In genomic region chr17:39664581-39665561, GRCh38 we compare ENCODE assay signal across 9 cellular contexts. TPM values are rescaled to one million over a fixed set of nuclear protein-coding genes. Genes with fewer than 3 reads are reported as not detected.
DNase-seq lines count a peak whose midpoint lies in the region; ATAC-seq and TF ChIP-seq lines count a peak whose summit lies in the region.
"Had no signal": no experiment of that assay in that cellular context is flagged by ENCODE, and none has a peak within 500 bp of the region (broad histone marks: within the 10 kb centered on the region; RNA-seq: fewer than 3 reads in every experiment).

A gene with protein sequence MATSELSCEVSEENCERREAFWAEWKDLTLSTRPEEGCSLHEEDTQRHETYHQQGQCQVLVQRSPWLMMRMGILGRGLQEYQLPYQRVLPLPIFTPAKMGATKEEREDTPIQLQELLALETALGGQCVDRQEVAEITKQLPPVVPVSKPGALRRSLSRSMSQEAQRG (plus strand): TSS chr17:39665349. CDS start chr17:39665360, 11 bp downstream.

- H3K4me3 Mint-ChIP-seq in CD4-positive, alpha-beta T cell, result peak within 1 kb of the TSS; percentile 45
- H3K4me3 Mint-ChIP-seq in osteocyte (ENCODE audit: unreplicated experiment) (no peak within 1 kb of the TSS), MCF 10A (ENCODE audit: unreplicated experiment) (no peak within 1 kb of the TSS)

- intact Hi-C loops in CD4-positive, alpha-beta T cell (cut with DNase I, micrococcal nuclease), result loop anchor here in 1 of 2 experiments (5.0 kb wide), 1 partner anchor 87 kb away; no protein-coding TSS in a partner anchor
- intact Hi-C loops in heart right ventricle (cut with DNase I) (loop anchor here in 2 of 10 donors (5.0 kb wide), 2 partner anchors 43 to 87 kb away; no protein-coding TSS in a partner anchor), posterior vena cava (cut with DNase I) (loop anchor here in 1 of 2 donors (1.0 kb wide), 1 partner anchor 27 kb away; no protein-coding TSS in a partner anchor), MCF 10A (cut with micrococcal nuclease) (no loop called here), uterus (cut with DNase I; ENCODE audit: low total_unique reads) (no loop called here)

- no peaks in the 10 kb centered on the region for H4K20me1 ChIP-seq in OCI-LY3 (ENCODE audit: insufficient read depth, low read length)

- peaks cover 36% of the 10 kb centered on the region for H3K36me3 Mint-ChIP-seq in CD4-positive, alpha-beta T cell (ENCODE audit: low read depth)
- H3K36me3 Mint-ChIP-seq in osteocyte (ENCODE audit: unreplicated experiment) (peaks cover 7% of the 10 kb centered on the region), MCF 10A (ENCODE audit: insufficient read depth, unreplicated experiment) (peaks cover 12% of the 10 kb centered on the region)

- H3K4me1 ChIP-seq in OCI-LY3 (ENCODE audit: low read length) (peaks cover 47% of the 10 kb centered on the region), heart right ventricle (peaks cover 37 to 83% (median 73%) of the 10 kb centered on the region in 9 donors), uterus (peaks cover 0 to 19% of the 10 kb centered on the region in 2 donors)

- CTCF ChIA-PET in CD4-positive, alpha-beta T cell (lab: Charles Lee), result interaction anchor here (0.7 to 2.0 kb wide), 4 partner anchors 10 to 43 kb away, joined by 3 to 8 read pairs (median 3); partner anchors contain the start of gene PGAP3
- CTCF ChIA-PET in MCF 10A (lab: Yijun Ruan, JAX), result interaction anchor here (0.6 to 1.3 kb wide), 2 partner anchors 13 to 65 kb away, joined by 3 read pairs; partner anchors contain the start of gene MIEN1

- H3K27me3 Mint-ChIP-seq in CD4-positive, alpha-beta T cell, result peaks cover 24% of the 10 kb centered on the region
- H3K27me3 Mint-ChIP-seq in osteocyte (ENCODE audit: unreplicated experiment) (peaks cover 4% of the 10 kb centered on the region), MCF 10A (ENCODE audit: insufficient read depth, unreplicated experiment) (peaks cover 30% of the 10 kb centered on the region)

- no peaks in the 10 kb centered on the region for H3K79me2 ChIP-seq in OCI-LY3 (ENCODE audit: low read length)

- no peak for ATAC-seq in CD4-positive, alpha-beta T cell (ENCODE audit: poor library complexity)
- ATAC-seq in heart right ventricle (peak; percentile 30 to 73 (median 58)), GM19351 (IDR thresholded peaks at IDR 0.05; ENCODE audit: unreplicated experiment) (no peak)

- peak within 1 kb of the TSS; percentile 46; the same call in 1 of the 2 replicates for H3K9ac ChIP-seq in OCI-LY3 (ENCODE audit: low read length)

- no peak for DNase-seq in CD4-positive, alpha-beta T cell
- DNase-seq in heart right ventricle, result peak; percentile 71 to 75
- DNase-seq in osteocyte (ENCODE audit: extremely low spot score, unreplicated experiment), result no peak
- no peak for DNase-seq in posterior vena cava (ENCODE audit: low spot score)
- DNase-seq in MCF 10A (ENCODE audit: unreplicated experiment), result no peak
- DNase-seq in uterus, result no peak
- DNase-seq: left lung had no signal

- POLR2A ChIA-PET in CD4-positive, alpha-beta T cell (lab: Charles Lee), result interaction anchor here (1.3 kb wide), 1 partner anchor 43 kb away, joined by 3 read pairs; no protein-coding TSS in a partner anchor
- POLR2A ChIA-PET in MCF 10A (lab: Yijun Ruan, JAX), result interaction anchor here (0.9 to 1.7 kb wide), 2 partner anchors 10 to 30 kb away, joined by 3 to 4 read pairs; no protein-coding TSS in a partner anchor

- peak within 1 kb of the TSS; percentile 60 for H3K4me2 ChIP-seq in OCI-LY3 (ENCODE audit: low read length)

- H3K4me1 Mint-ChIP-seq in CD4-positive, alpha-beta T cell (ENCODE audit: low read depth), result peaks cover 16% of the 10 kb centered on the region
- H3K4me1 Mint-ChIP-seq in osteocyte (ENCODE audit: unreplicated experiment) (peaks cover 58% of the 10 kb centered on the region), MCF 10A (ENCODE audit: insufficient read depth, unreplicated experiment) (peaks cover 16% of the 10 kb centered on the region)

- H3K4me3 ChIP-seq in OCI-LY3 (ENCODE audit: low read length) (peak within 1 kb of the TSS; percentile 47; the same call in 1 of the 2 replicates), heart right ventricle (peak within 1 kb of the TSS; percentile 21 to 77 (median 52)), uterus (no peak within 1 kb of the TSS)
- H3K4me3 ChIP-seq: left lung had no signal

- no peaks in the 10 kb centered on the region for H3K9me3 Mint-ChIP-seq in CD4-positive, alpha-beta T cell
- H3K9me3 Mint-ChIP-seq in osteocyte (ENCODE audit: unreplicated experiment) (no peaks in the 10 kb centered on the region), MCF 10A (ENCODE audit: unreplicated experiment) (no peaks in the 10 kb centered on the region)

- H3K36me3 ChIP-seq in OCI-LY3 (replicated peaks; ENCODE audit: low read depth, low read length), result peaks cover 4% of the 10 kb centered on the region
- H3K36me3 ChIP-seq in heart right ventricle, result peaks cover 0 to 29% (median 5%) of the 10 kb centered on the region in 9 donors
- no peaks in the 10 kb centered on the region for H3K36me3 ChIP-seq in uterus

- TF ChIP-seq POLR2A in uterus (IDR thresholded peaks at IDR 0.05), result no peak

- H2AFZ ChIP-seq in OCI-LY3 (ENCODE audit: low read depth, low read length), result no peak within 1 kb of the TSS

- H3K27ac ChIP-seq in CD4-positive, alpha-beta T cell (ENCODE audit: low read depth, low read length), result no peak within 1 kb of the TSS
- H3K27ac ChIP-seq in OCI-LY3 (ENCODE audit: low read length), result peak within 1 kb of the TSS; percentile 38
- peak within 1 kb of the TSS; percentile 88 to 98 (median 94) for H3K27ac ChIP-seq in heart right ventricle
- peak within 1 kb of the TSS in 1 of 2 donors; percentile 51 for H3K27ac ChIP-seq in uterus
- H3K27ac ChIP-seq: left lung had no signal

- no peak within 1 kb of the TSS for H3K27ac Mint-ChIP-seq in CD4-positive, alpha-beta T cell
- H3K27ac Mint-ChIP-seq in osteocyte (ENCODE audit: unreplicated experiment) (peak within 1 kb of the TSS; percentile 27), MCF 10A (ENCODE audit: low read depth, unreplicated experiment) (no peak within 1 kb of the TSS)

- 24 to 33% methylated on average over 15 of the region's 15 CpGs for WGBS in heart right ventricle, 2 donors

- peaks cover 5% of the 10 kb centered on the region for H3K27me3 ChIP-seq in CD4-positive, alpha-beta T cell (ENCODE audit: control insufficient read depth, insufficient read depth, low read length)
- H3K27me3 ChIP-seq in OCI-LY3 (ENCODE audit: low read depth, low read length) (peaks cover 6% of the 10 kb centered on the region), heart right ventricle (peaks cover 0 to 43% (median 8%) of the 10 kb centered on the region in 7 donors), uterus (peaks cover 21 to 27% of the 10 kb centered on the region in 2 donors)

- no peaks in the 10 kb centered on the region for H3K9me3 ChIP-seq in CD4-positive, alpha-beta T cell (ENCODE audit: control insufficient read depth, low read length)
- H3K9me3 ChIP-seq in OCI-LY3 (ENCODE audit: insufficient read depth, low read length) (no peaks in the 10 kb centered on the region), heart right ventricle (no peaks in the 10 kb centered on the region), uterus (no peaks in the 10 kb centered on the region)
- H3K9me3 ChIP-seq: left lung had no signal

- no TSS peak for BruUV-seq in MCF 10A (replicated peaks; lab: Mats Ljungman, UMichigan)

- no peak for TF ChIP-seq CTCF in CD4-positive, alpha-beta T cell (IDR thresholded peaks at IDR 0.05)
- no peak for TF ChIP-seq CTCF in OCI-LY3 (IDR thresholded peaks at IDR 0.05; ENCODE audit: low read depth, low read length)
- TF ChIP-seq CTCF in heart right ventricle (IDR thresholded peaks at IDR 0.05), result no peak
- TF ChIP-seq CTCF in osteocyte (IDR thresholded peaks at IDR 0.05), result no peak
- TF ChIP-seq CTCF in MCF 10A (IDR thresholded peaks at IDR 0.05; ENCODE audit: unreplicated experiment), result no peak
- no peak for TF ChIP-seq CTCF in uterus (IDR thresholded peaks at IDR 0.05)

RNA-seq across cellular contexts. Expression of the gene that starts here (rescaled TPM):
- total RNA-seq in CD4-positive, alpha-beta T cell, result 1 to 10 TPM; 6.4 TPM
- total RNA-seq in heart right ventricle (1,000 to 10,000 TPM; 3,683 to 6,290 (median 4,342) TPM), osteocyte (0.94 and 1.3 TPM in 2 replicates), posterior vena cava (1 to 10 TPM in 1 of 2 donors, under 1 TPM in 1; 0.81 to 1.0 TPM), MCF 10A (2022) (0.37 and 0.71 TPM in 2 replicates), uterus (1 to 10 TPM in 1 of 4 donors, under 1 TPM in 1, not detected in 2; 0.28 to 2.2 TPM)
- 1,000 to 10,000 TPM; 2,452 to 2,624 TPM for polyA plus RNA-seq in heart right ventricle

Comparison
In these comparisons a context has a peak if more than half of its experiments do, and no peak if none do; other contexts are left out.
1. RNA of the gene that starts here (total RNA-seq): 3,683 to 6,290 TPM in heart right ventricle; 6.4 TPM in CD4-positive, alpha-beta T cell, 0.94 to 1.3 TPM in osteocyte, 0.81 to 1.0 TPM in posterior vena cava, 0.37 to 0.71 TPM in MCF 10A and 0.28 to 2.2 TPM in uterus; every median in the first group is over 100 times any median in the second.
2. ATAC-seq: peak in heart right ventricle (8 of 8); none in CD4-positive, alpha-beta T cell (single experiment) and GM19351 (single experiment).
3. DNase-seq: peak in heart right ventricle (2 of 2); none in CD4-positive, alpha-beta T cell (0 of 10), osteocyte (single experiment), posterior vena cava (single experiment), MCF 10A (single experiment) and uterus (0 of 2).
4. H3K4me3 ChIP-seq: peak in OCI-LY3 (single experiment) and heart right ventricle (10 of 10); none in uterus (0 of 2).